Comparison of ENCODE assay signal across 24 cellular contexts in the genomic region with DNA sequence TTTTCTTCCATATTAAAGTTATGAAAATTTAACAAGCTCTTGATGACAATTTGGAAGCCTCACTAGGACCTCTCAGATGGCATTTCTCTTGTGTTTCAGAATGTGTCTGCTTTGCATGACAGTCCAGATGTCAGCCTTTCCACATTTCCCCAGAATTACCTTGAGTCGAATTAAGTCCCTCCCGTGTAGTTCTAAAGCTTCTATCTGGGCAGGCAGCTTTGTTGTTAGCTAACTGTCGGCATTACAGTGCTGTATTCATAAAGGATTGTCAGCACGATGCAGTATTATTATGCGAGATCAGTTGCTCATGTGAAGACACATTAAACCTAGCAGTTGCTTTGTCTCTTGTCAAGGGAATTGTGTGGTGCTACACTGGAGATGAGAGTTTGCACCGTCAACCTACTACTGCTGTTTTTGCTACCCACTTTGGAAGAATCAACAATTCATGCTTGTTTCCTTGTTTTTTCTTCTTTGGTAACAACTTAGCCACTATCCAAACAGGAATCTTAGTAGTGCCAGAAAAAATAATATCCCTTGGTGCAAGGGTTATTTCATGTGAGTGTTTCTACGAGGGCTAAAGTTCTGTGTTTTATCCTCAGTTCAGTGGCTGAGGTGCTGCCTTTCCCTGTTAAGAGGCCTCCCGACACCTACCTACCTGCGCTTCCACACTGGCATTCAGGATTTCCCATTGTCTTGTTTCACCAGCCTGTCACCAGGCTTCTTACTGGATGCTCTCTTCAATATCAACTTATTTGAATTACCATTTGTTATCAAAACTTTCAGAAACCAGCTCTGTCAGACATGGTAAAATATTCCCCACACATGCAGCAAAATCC.
"Had no signal": no experiment of that assay in that cellular context is flagged by ENCODE, and none has a peak within 500 bp of the region (broad histone marks: within the 10 kb centered on the region; RNA-seq: fewer than 3 reads in every experiment).

No MANE protein-coding gene starts in this region.

- H3K4me3 ChIP-seq: gastroesophageal sphincter, heart left ventricle, hepatocyte, lung, ovary, psoas muscle, skin epidermis, spleen, thoracic aorta, tibial nerve, upper lobe of left lung, uterus had no signal

- H3K79me2 ChIP-seq: hepatocyte had no signal

- H3K27me3 ChIP-seq: gastroesophageal sphincter, heart left ventricle, hepatocyte, ovary, spleen, tibial nerve, upper lobe of left lung, uterus had no signal

- H3K36me3 ChIP-seq: gastroesophageal sphincter, heart left ventricle, ovary, spleen, thoracic aorta, tibial nerve, upper lobe of left lung, uterus had no signal

- DNase-seq: cortex of kidney; effector memory CD8-positive, alpha-beta T cell; erythroblast; heart left ventricle; kidney; natural killer cell; nucleus accumbens; ovary; posterior cingulate gyrus; psoas muscle; right cardiac atrium; spleen; stimulated activated CD4-positive, alpha-beta T cell treated with anti-CD3 and anti-CD28 coated beads, Interleukin-4, amount 100 ng/mL, for 4 hours; stimulated activated naive CD8-positive, alpha-beta T cell treated with anti-CD3 and anti-CD28 coated beads, Interleukin-15, Interleukin-2, amounts not matched to agents 100 U/mL and 50 U/mL, for 24 hours; upper lobe of left lung; uterus had no signal

- ATAC-seq: effector memory CD8-positive, alpha-beta T cell; gastroesophageal sphincter; heart left ventricle; left lobe of liver; natural killer cell; psoas muscle; right cardiac atrium; stimulated activated memory B cell treated with anti-CD40 and anti-IgM and Interleukin-4, amounts not matched to agents 10 μg/mL and 1 μg/mL and 100 μg/mL, for 72 hours; stimulated activated naive CD8-positive, alpha-beta T cell treated with anti-CD3 and anti-CD28 coated beads, Interleukin-15, Interleukin-2, amounts not matched to agents 100 U/mL and 50 U/mL, for 24 hours had no signal

- H3K9me3 ChIP-seq: gastroesophageal sphincter, ovary, psoas muscle, thoracic aorta, tibial nerve, upper lobe of left lung, uterus had no signal

- H3K27ac ChIP-seq: gastroesophageal sphincter, heart left ventricle, hepatocyte, ovary, psoas muscle, skin epidermis, spleen, thoracic aorta, tibial nerve, upper lobe of left lung, uterus had no signal

- H2AFZ ChIP-seq: hepatocyte had no signal

- H3K4me2 ChIP-seq: hepatocyte had no signal
